In genomic region chr17:45164734-45165269, GRCh38 we compare ENCODE assay signal across 21 cellular contexts. TPM values are rescaled to one million over a fixed set of nuclear protein-coding genes. Genes with fewer than 3 reads are reported as not detected.
DNase-seq lines count a peak whose midpoint lies in the region; ATAC-seq, FAIRE-seq and TF ChIP-seq lines count a peak whose summit lies in the region.
"Had no signal": no experiment of that assay in that cellular context is flagged by ENCODE, and none has a peak within 500 bp of the region (broad histone marks: within the 10 kb centered on the region; RNA-seq: fewer than 3 reads in every experiment).

No MANE protein-coding gene starts in this region.

- H3K36me3 ChIP-seq in K562 (ENCODE audit: control insufficient read depth, insufficient read depth, low read length) (peaks cover 3% of the 10 kb centered on the region; the same call in 1 of the 3 replicates), mesenchymal stem cell (ENCODE audit: control insufficient read depth in 1 of 2, insufficient read depth in 2 of 2, low read depth in 1 of 2, low read length in 2 of 2) (peaks cover 16 to 17% of the 10 kb centered on the region in 2 experiments), spleen (peaks cover 0 to 13% (median 4%) of the 10 kb centered on the region in 6 donors)

- peaks cover 15% of the 10 kb centered on the region for H3K79me2 ChIP-seq in K562 (ENCODE audit: control insufficient read depth, insufficient read depth, low read length)

- ATAC-seq in natural killer cell treated with Interleukin-12 subunit alpha and Interleukin-12 subunit beta and Interleukin-15 and Interleukin-18, amount 100 ng/mL, for 72 hours = no peak
- ATAC-seq in natural killer cell (no peak), K562 (no peak), HG02870 (IDR thresholded peaks at IDR 0.05; ENCODE audit: unreplicated experiment) (no peak)
- ATAC-seq: PC-3 had no signal

- H3K36me3 Mint-ChIP-seq in natural killer cell treated with Interleukin-12 subunit alpha and Interleukin-12 subunit beta and Interleukin-15 and Interleukin-18, amount 100 ng/mL, for 72 hours = peaks cover 6% of the 10 kb centered on the region
- no peaks in the 10 kb centered on the region for H3K36me3 Mint-ChIP-seq in natural killer cell

- CTCF ChIA-PET in K562 (lab: Yijun Ruan, JAX; ENCODE audit: low intra/inter-chr PET ratio) = no interaction called here

- peak overlapping the region; percentile 37 for H3K4me2 ChIP-seq in K562 (ENCODE audit: insufficient read depth, low read length)
- H3K4me2 ChIP-seq in mesenchymal stem cell (ENCODE audit: low read length, poor library complexity, severe bottlenecking) = no peak overlapping the region

- peaks cover 8% of the 10 kb centered on the region for H3K79me1 ChIP-seq in mesenchymal stem cell (replicated peaks; ENCODE audit: low read length, poor library complexity, severe bottlenecking)

- DNase-seq in natural killer cell treated with Interleukin-12 subunit alpha and Interleukin-12 subunit beta and Interleukin-15 and Interleukin-18, amount 100 ng/mL, for 72 hours (ENCODE audit: low spot score) = peak; percentile 8
- DNase-seq in natural killer cell (no peak), K562 (ENCODE audit: extremely low read depth in 1 of 4, low spot score in 3 of 4) (no peak), mesenchymal stem cell (no peak), spleen (peak; percentile 59), COLO668 (lab: John Stamatoyannopoulos, UW; ENCODE audit: unreplicated experiment) (no peak)
- DNase-seq in activated T-cell treated with anti-CD3 and anti-CD28 coated beads, Interleukin-2, amount 50 U/mL, for 1 hour = no peak
- DNase-seq: CD8-positive, alpha-beta memory T cell; DND-41; H7; NCI-H1105; NCI-H1694 treated with DMSO at 0.1 percent for 48 hours; NCI-H510A; NCI-H774; PC-3; RPMI8226; SIG-M5 had no signal

- H2AK5ac ChIP-seq in mesenchymal stem cell (ENCODE audit: low read length, severe bottlenecking) = no peak overlapping the region

- H3K4me3 ChIP-seq in K562 (no peak overlapping the region), mesenchymal stem cell (ENCODE audit: insufficient read depth in 1 of 2, low read depth in 1 of 2, low read length in 2 of 2) (no peak overlapping the region), spleen (no peak overlapping the region)

- no peak for TF ChIP-seq RAD21 in K562 (CRISPR knock-in tag; conservative IDR thresholded peaks at IDR 0.05 in 1 of 2, IDR thresholded peaks at IDR 0.05 in 1 of 2)

- no peaks in the 10 kb centered on the region for H3K9me3 ChIP-seq in K562 (replicated peaks; ENCODE audit: control insufficient read depth, insufficient read depth, low read depth, low read length)
- no peaks in the 10 kb centered on the region for H3K9me3 ChIP-seq in mesenchymal stem cell (ENCODE audit: control insufficient read depth, low read length)
- H3K9me3 ChIP-seq in spleen = no peaks in the 10 kb centered on the region

- BruUV-seq in K562 (replicated peaks; lab: Mats Ljungman, UMichigan) = no TSS peak

- FAIRE-seq in K562 (lab: Jason Lieb, UNC) = no peak

- H4K20me1 ChIP-seq in K562 (replicated peaks; ENCODE audit: control insufficient read depth, insufficient read depth, low read length) = no peaks in the 10 kb centered on the region

- no peak overlapping the region for H4K91ac ChIP-seq in mesenchymal stem cell (ENCODE audit: low read length)

- no peak overlapping the region for H2BK120ac ChIP-seq in mesenchymal stem cell (ENCODE audit: low read depth, low read length)

- no peak overlapping the region for H4K8ac ChIP-seq in mesenchymal stem cell (ENCODE audit: low read length)

- no peak for TF ChIP-seq CTCF in natural killer cell (IDR thresholded peaks at IDR 0.05)
- TF ChIP-seq CTCF in K562 (IDR thresholded peaks at IDR 0.05 in 2 of 3, conservative IDR thresholded peaks at IDR 0.05 in 1 of 3; ENCODE audit: insufficient read depth in 2 of 3, low read depth in 1 of 3, low read length in 3 of 3) = no peak
- TF ChIP-seq CTCF in spleen (IDR thresholded peaks at IDR 0.05 in 8 of 11, conservative IDR thresholded peaks at IDR 0.05 in 3 of 11) = no peak

- intact Hi-C loops in natural killer cell (cut with micrococcal nuclease) (no loop called here), K562 (cut with micrococcal nuclease) (no loop called here), spleen (cut with DNase I; ENCODE audit: low total_unique reads) (no loop called here)

- in situ Hi-C loops in K562 (cut with MboI) = no loop called here

- no peaks in the 10 kb centered on the region for H3K9me1 ChIP-seq in K562 (ENCODE audit: control insufficient read depth, insufficient read depth, low read length)

- no peak overlapping the region for H2BK15ac ChIP-seq in mesenchymal stem cell (ENCODE audit: low read depth, poor library complexity, severe bottlenecking)

- H3K4me3 Mint-ChIP-seq in natural killer cell treated with Interleukin-12 subunit alpha and Interleukin-12 subunit beta and Interleukin-15 and Interleukin-18, amount 100 ng/mL, for 72 hours = no peak overlapping the region
- no peak overlapping the region for H3K4me3 Mint-ChIP-seq in natural killer cell
- H3K4me3 Mint-ChIP-seq: B cell, IgD-negative memory B cell had no signal

- H3K23ac ChIP-seq in mesenchymal stem cell (ENCODE audit: low read length in 2 of 2) = peak overlapping the region in 1 of 2 experiments; percentile 28

- H3K27ac ChIP-seq in K562 (ENCODE audit: extremely low read depth, low read depth, low read length) (no peak overlapping the region), mesenchymal stem cell (ENCODE audit: low read length, poor library complexity, severe bottlenecking) (no peak overlapping the region), spleen (no peak overlapping the region)
- H3K27ac ChIP-seq: HL-60 had no signal

- no peaks in the 10 kb centered on the region for H3K9me3 Mint-ChIP-seq in natural killer cell treated with Interleukin-12 subunit alpha and Interleukin-12 subunit beta and Interleukin-15 and Interleukin-18, amount 100 ng/mL, for 72 hours
- no peaks in the 10 kb centered on the region for H3K9me3 Mint-ChIP-seq in natural killer cell
- H3K9me3 Mint-ChIP-seq: CD8-positive, alpha-beta memory T cell; IgD-negative memory B cell had no signal

- H3K4ac ChIP-seq in mesenchymal stem cell (ENCODE audit: low read depth in 1 of 2, low read length in 2 of 2) = no peak overlapping the region

- no peak for TF ChIP-seq EP300 in K562 (IDR thresholded peaks at IDR 0.05; ENCODE audit: low read length)

- H3K4me1 Mint-ChIP-seq in natural killer cell treated with Interleukin-12 subunit alpha and Interleukin-12 subunit beta and Interleukin-15 and Interleukin-18, amount 100 ng/mL, for 72 hours (ENCODE audit: low read depth in 2 of 2) = peaks cover 16 to 18% of the 10 kb centered on the region in 2 donors
- peaks cover 23 to 32% of the 10 kb centered on the region in 2 donors for H3K4me1 Mint-ChIP-seq in natural killer cell

- H2BK5ac ChIP-seq in mesenchymal stem cell (ENCODE audit: low read depth, low read length, poor library complexity, severe bottlenecking) = no peak overlapping the region

- peak overlapping the region; percentile 7 to 35 for H3K18ac ChIP-seq in mesenchymal stem cell (ENCODE audit: low read depth in 1 of 2, low read length in 2 of 2)

- peak overlapping the region in 1 of 2 experiments; percentile 92 for H2BK12ac ChIP-seq in mesenchymal stem cell (ENCODE audit: low read length in 2 of 2)

- H3K27me3 Mint-ChIP-seq in natural killer cell treated with Interleukin-12 subunit alpha and Interleukin-12 subunit beta and Interleukin-15 and Interleukin-18, amount 100 ng/mL, for 72 hours = no peaks in the 10 kb centered on the region
- H3K27me3 Mint-ChIP-seq in natural killer cell (ENCODE audit: low read depth in 2 of 2) = no peaks in the 10 kb centered on the region
- H3K27me3 Mint-ChIP-seq: B cell, IgD-negative memory B cell had no signal

- POLR2A ChIA-PET in K562 (lab: Yijun Ruan, JAX) = interaction anchor here (0.8 to 9.6 kb wide), 3 partner anchors 10 to 17 kb away, joined by 3 to 497 read pairs (median 3); partner anchors contain the start of gene HEXIM1

- H3K9ac ChIP-seq in K562 (ENCODE audit: insufficient read depth in 1 of 2, low read depth in 2 of 2, low read length in 2 of 2) = peak overlapping the region in 1 of 2 experiments; percentile 69; a peak in 2 of 4 replicates
- no peak overlapping the region for H3K9ac ChIP-seq in mesenchymal stem cell (ENCODE audit: low read length)

- H3K27me3 ChIP-seq in K562 (ENCODE audit: control insufficient read depth in 2 of 2, insufficient read depth in 2 of 2, low read length in 2 of 2) = no peaks in the 10 kb centered on the region
- H3K27me3 ChIP-seq in mesenchymal stem cell (ENCODE audit: control insufficient read depth in 1 of 2, insufficient read depth in 1 of 2, low read length in 2 of 2) = no peaks in the 10 kb centered on the region
- no peaks in the 10 kb centered on the region for H3K27me3 ChIP-seq in spleen (replicated peaks in 1 of 7)

- no peak for TF ChIP-seq POLR2A in K562 (conservative IDR thresholded peaks at IDR 0.05)
- no peak for TF ChIP-seq POLR2A in spleen (IDR thresholded peaks at IDR 0.05)

- H2AFZ ChIP-seq in K562 (ENCODE audit: low read depth, low read length) = peak overlapping the region; percentile 5; the same call in 1 of the 2 replicates
- no peak overlapping the region for H2AFZ ChIP-seq in mesenchymal stem cell (ENCODE audit: low read depth, low read length)

- H3K4me1 ChIP-seq in K562 (replicated peaks in 1 of 2; ENCODE audit: control insufficient read depth in 2 of 2, insufficient read depth in 2 of 2, low read length in 2 of 2) = peaks cover 17 to 31% of the 10 kb centered on the region in 2 experiments; a peak in 4 of 5 replicates
- peaks cover 11% of the 10 kb centered on the region for H3K4me1 ChIP-seq in mesenchymal stem cell (ENCODE audit: control insufficient read depth, insufficient read depth, low read depth, low read length)
- peaks cover 11 to 34% (median 17%) of the 10 kb centered on the region in 6 donors for H3K4me1 ChIP-seq in spleen

- no peak overlapping the region for H3K27ac Mint-ChIP-seq in natural killer cell treated with Interleukin-12 subunit alpha and Interleukin-12 subunit beta and Interleukin-15 and Interleukin-18, amount 100 ng/mL, for 72 hours
- peak overlapping the region in 1 of 2 donors; percentile 21 for H3K27ac Mint-ChIP-seq in natural killer cell
- H3K27ac Mint-ChIP-seq: B cell; CD8-positive, alpha-beta memory T cell; IgD-negative memory B cell had no signal

- WGBS in K562 (ENCODE audit: insufficient coverage, low coverage, missing lambda C conversion rate) = 41% methylated on average over 7 of the region's 7 CpGs
- WGBS in mesenchymal stem cell = 93% methylated on average over 7 of the region's 7 CpGs
- WGBS in spleen, 5 donors = 78 to 90% (median 81%) methylated on average over 7 of the region's 7 CpGs

- no peak overlapping the region for H3K14ac ChIP-seq in mesenchymal stem cell (ENCODE audit: low read length in 2 of 2)

RNA-seq across cellular contexts. Expression of gene HEXIM2, which starts 3.1 kb away (rescaled TPM):
- 10 to 100 TPM in 1 of 2 donors, 1 to 10 TPM in 1; 6.1 to 10.7 TPM for total RNA-seq in natural killer cell treated with Interleukin-12 subunit alpha and Interleukin-12 subunit beta and Interleukin-15 and Interleukin-18, amount 100 ng/mL, for 72 hours
- total RNA-seq in natural killer cell (1 to 10 TPM; 4.1 to 5.3 (median 4.5) TPM), K562 (2014; rRNA removed) (2.7 and 3.4 TPM in 2 replicates), K562 (2014; rRNA removed; fragmentation: Illumina TruSeq; extraction: Trizol) (0.29 and 0.69 TPM in 2 replicates), K562 (2015; rRNA removed; fragmentation: Illumina TruSeq; extraction: Trizol) (1.4 and 1.8 TPM in 2 replicates), K562 (2021) (2.0 and 2.1 TPM in 2 replicates), spleen (1 to 10 TPM; 4.0 to 9.4 (median 6.1) TPM)
- 1.4 TPM in 1 of 2 replicates, not detected in the other for total RNA-seq in K562 (2011; cell fraction: chromatin; rRNA removed; ENCODE audit: low replicate concordance)
- 0.83 and 1.2 TPM in 2 replicates for total RNA-seq in K562 (2011; cell fraction: nucleolus; rRNA removed)
- total RNA-seq in K562 (2011; cell fraction: nucleoplasm; rRNA removed) = 0.69 and 1.2 TPM in 2 replicates
- polyA plus RNA-seq in K562 (2011; rRNA removed) (1.1 and 1.6 TPM in 2 replicates), K562 (2014; fragmentation: Illumina TruSeq; extraction: Trizol) (1.1 and 1.9 TPM in 2 replicates), K562 (2014; fragmentation: Nextera tagmentation; extraction: Ambion mirVana) (not detected), K562 (2014; rRNA removed) (0.86 and 1.8 TPM in 2 replicates), spleen (10 to 100 TPM in 1 of 3 donors, 1 to 10 TPM in 2; 8.7 to 10.4 (median 9.9) TPM)
- polyA plus RNA-seq in K562 (2011; cell fraction: cytosol; rRNA removed) = 1.7 and 2.5 TPM in 2 replicates
- polyA plus RNA-seq in K562 (2011; cell fraction: nucleus; rRNA removed) = 0.98 and 1.1 TPM in 2 replicates
- 2.3 and 2.8 TPM in 2 replicates for polyA plus RNA-seq in K562 (2012)
- 0.46 and 0.72 TPM in 2 replicates for polyA minus RNA-seq in K562 (2011; rRNA and poly(A)+ RNA removed)
- not detected in 2 replicates for polyA minus RNA-seq in K562 (2011; cell fraction: cytosol; rRNA and poly(A)+ RNA removed)
- polyA minus RNA-seq in K562 (2011; cell fraction: nucleus; rRNA and poly(A)+ RNA removed) = 0.54 and 1.3 TPM in 2 replicates
- 2.2 TPM for polyA plus RNA-seq in mesenchymal stem cell (2013, experiment 1 of 2)
- 2.6 TPM for polyA plus RNA-seq in mesenchymal stem cell (2013, experiment 2 of 2)

RNA-seq across cellular contexts. Expression of gene HEXIM1, which starts 16.5 kb away (rescaled TPM):
- 10 to 100 TPM; 48.0 to 66.9 TPM for total RNA-seq in natural killer cell treated with Interleukin-12 subunit alpha and Interleukin-12 subunit beta and Interleukin-15 and Interleukin-18, amount 100 ng/mL, for 72 hours
- total RNA-seq in natural killer cell (10 to 100 TPM; 64.9 to 80.7 (median 79.8) TPM), K562 (2014; rRNA removed) (18.5 and 18.8 TPM in 2 replicates), K562 (2014; rRNA removed; fragmentation: Illumina TruSeq; extraction: Trizol) (4.0 and 4.2 TPM in 2 replicates), K562 (2015; rRNA removed; fragmentation: Illumina TruSeq; extraction: Trizol) (6.6 and 7.3 TPM in 2 replicates), K562 (2021) (21.4 and 28.3 TPM in 2 replicates), spleen (10 to 100 TPM; 23.4 to 43.1 (median 27.8) TPM)
- 13.2 and 13.4 TPM in 2 replicates for total RNA-seq in K562 (2011; cell fraction: chromatin; rRNA removed; ENCODE audit: low replicate concordance)
- 10.9 and 13.0 TPM in 2 replicates for total RNA-seq in K562 (2011; cell fraction: nucleolus; rRNA removed)
- total RNA-seq in K562 (2011; cell fraction: nucleoplasm; rRNA removed) = 15.3 and 17.7 TPM in 2 replicates
- polyA plus RNA-seq in K562 (2011; rRNA removed) (7.9 and 9.1 TPM in 2 replicates), K562 (2014; fragmentation: Illumina TruSeq; extraction: Trizol) (20.9 and 27.2 TPM in 2 replicates), K562 (2014; fragmentation: Nextera tagmentation; extraction: Ambion mirVana) (1 to 10 TPM; 1.4 to 1.6 TPM), K562 (2014; rRNA removed) (24.4 and 26.2 TPM in 2 replicates), spleen (10 to 100 TPM; 12.9 to 26.7 (median 15.1) TPM)
- polyA plus RNA-seq in K562 (2011; cell fraction: cytosol; rRNA removed) = 8.8 and 11.7 TPM in 2 replicates
- polyA plus RNA-seq in K562 (2011; cell fraction: nucleus; rRNA removed) = 7.8 and 10.5 TPM in 2 replicates
- polyA plus RNA-seq in K562 (2012) = 18.0 and 23.2 TPM in 2 replicates
- polyA minus RNA-seq in K562 (2011; rRNA and poly(A)+ RNA removed) = 3.2 and 4.6 TPM in 2 replicates
- polyA minus RNA-seq in K562 (2011; cell fraction: cytosol; rRNA and poly(A)+ RNA removed) = 5.6 and 6.3 TPM in 2 replicates
- 3.8 and 7.1 TPM in 2 replicates for polyA minus RNA-seq in K562 (2011; cell fraction: nucleus; rRNA and poly(A)+ RNA removed)
- polyA plus RNA-seq in mesenchymal stem cell (2013, experiment 1 of 2) = 23.8 TPM
- 23.7 TPM for polyA plus RNA-seq in mesenchymal stem cell (2013, experiment 2 of 2)

RNA-seq across cellular contexts. Expression of gene ACBD4, which starts 29.3 kb away (rescaled TPM):
- total RNA-seq in natural killer cell treated with Interleukin-12 subunit alpha and Interleukin-12 subunit beta and Interleukin-15 and Interleukin-18, amount 100 ng/mL, for 72 hours = 10 to 100 TPM in 1 of 2 donors, 1 to 10 TPM in 1; 8.3 to 14.8 TPM
- 10 to 100 TPM; 12.0 to 15.9 (median 14.2) TPM for total RNA-seq in natural killer cell
- 14.7 and 39.0 TPM in 2 replicates for total RNA-seq in K562 (2011; cell fraction: chromatin; rRNA removed; ENCODE audit: low replicate concordance)
- 32.7 and 33.0 TPM in 2 replicates for total RNA-seq in K562 (2011; cell fraction: nucleolus; rRNA removed)
- 14.5 and 17.5 TPM in 2 replicates for total RNA-seq in K562 (2011; cell fraction: nucleoplasm; rRNA removed)
- 5.5 and 6.3 TPM in 2 replicates for total RNA-seq in K562 (2014; rRNA removed)
- 1.6 and 2.1 TPM in 2 replicates for total RNA-seq in K562 (2014; rRNA removed; fragmentation: Illumina TruSeq; extraction: Trizol)
- 2.0 and 2.1 TPM in 2 replicates for total RNA-seq in K562 (2015; rRNA removed; fragmentation: Illumina TruSeq; extraction: Trizol)
- total RNA-seq in K562 (2021) = 4.7 and 5.7 TPM in 2 replicates
- 6.9 and 9.1 TPM in 2 replicates for polyA plus RNA-seq in K562 (2011; rRNA removed)
- polyA plus RNA-seq in K562 (2011; cell fraction: cytosol; rRNA removed) = 4.9 and 7.5 TPM in 2 replicates
- polyA plus RNA-seq in K562 (2011; cell fraction: nucleus; rRNA removed) = 24.3 and 48.8 TPM in 2 replicates
- 6.1 and 12.0 TPM in 2 replicates for polyA plus RNA-seq in K562 (2012)
- polyA plus RNA-seq in K562 (2014; fragmentation: Illumina TruSeq; extraction: Trizol) = 4.6 and 5.4 TPM in 2 replicates
- under 1 TPM; 0.14 to 0.15 TPM for polyA plus RNA-seq in K562 (2014; fragmentation: Nextera tagmentation; extraction: Ambion mirVana)
- polyA plus RNA-seq in K562 (2014; rRNA removed) = 5.6 and 7.0 TPM in 2 replicates
- 1.8 and 2.6 TPM in 2 replicates for polyA minus RNA-seq in K562 (2011; rRNA and poly(A)+ RNA removed)
- 3.7 and 4.4 TPM in 2 replicates for polyA minus RNA-seq in K562 (2011; cell fraction: cytosol; rRNA and poly(A)+ RNA removed)
- 17.5 and 22.5 TPM in 2 replicates for polyA minus RNA-seq in K562 (2011; cell fraction: nucleus; rRNA and poly(A)+ RNA removed)
- 3.8 TPM for polyA plus RNA-seq in mesenchymal stem cell (2013, experiment 1 of 2)
- polyA plus RNA-seq in mesenchymal stem cell (2013, experiment 2 of 2) = 4.1 TPM
- total RNA-seq in spleen = 10 to 100 TPM; 14.1 to 24.6 (median 20.2) TPM
- 10 to 100 TPM; 22.8 to 32.8 (median 31.8) TPM for polyA plus RNA-seq in spleen

RNA-seq across cellular contexts. Expression of gene PLCD3, which starts 32.5 kb away (rescaled TPM):
- 1 to 10 TPM; 2.7 to 5.9 TPM for total RNA-seq in natural killer cell treated with Interleukin-12 subunit alpha and Interleukin-12 subunit beta and Interleukin-15 and Interleukin-18, amount 100 ng/mL, for 72 hours
- total RNA-seq in natural killer cell (1 to 10 TPM; 2.5 to 2.9 (median 2.5) TPM), K562 (2014; rRNA removed) (7.5 and 8.8 TPM in 2 replicates), K562 (2014; rRNA removed; fragmentation: Illumina TruSeq; extraction: Trizol) (2.4 and 2.5 TPM in 2 replicates), K562 (2015; rRNA removed; fragmentation: Illumina TruSeq; extraction: Trizol) (4.0 and 4.6 TPM in 2 replicates), K562 (2021) (22.6 and 22.9 TPM in 2 replicates), spleen (1 to 10 TPM; 2.8 to 9.9 (median 7.1) TPM)
- 4.5 and 16.3 TPM in 2 replicates for total RNA-seq in K562 (2011; cell fraction: chromatin; rRNA removed; ENCODE audit: low replicate concordance)
- total RNA-seq in K562 (2011; cell fraction: nucleolus; rRNA removed) = 10.4 and 13.0 TPM in 2 replicates
- total RNA-seq in K562 (2011; cell fraction: nucleoplasm; rRNA removed) = 4.2 and 4.8 TPM in 2 replicates
- polyA plus RNA-seq in K562 (2011; rRNA removed) (8.1 and 16.5 TPM in 2 replicates), K562 (2014; fragmentation: Illumina TruSeq; extraction: Trizol) (10.5 and 14.7 TPM in 2 replicates), K562 (2014; fragmentation: Nextera tagmentation; extraction: Ambion mirVana) (under 1 TPM; 0.20 to 0.27 TPM), K562 (2014; rRNA removed) (8.2 and 15.7 TPM in 2 replicates), spleen (1 to 10 TPM; 1.5 to 3.5 (median 3.4) TPM)
- 15.2 and 44.8 TPM in 2 replicates for polyA plus RNA-seq in K562 (2011; cell fraction: cytosol; rRNA removed)
- 10.0 and 23.0 TPM in 2 replicates for polyA plus RNA-seq in K562 (2011; cell fraction: nucleus; rRNA removed)
- 13.0 and 13.6 TPM in 2 replicates for polyA plus RNA-seq in K562 (2012)
- 1.6 and 13.2 TPM in 2 replicates for polyA minus RNA-seq in K562 (2011; rRNA and poly(A)+ RNA removed)
- polyA minus RNA-seq in K562 (2011; cell fraction: cytosol; rRNA and poly(A)+ RNA removed) = 17.4 and 18.3 TPM in 2 replicates
- 3.4 and 8.9 TPM in 2 replicates for polyA minus RNA-seq in K562 (2011; cell fraction: nucleus; rRNA and poly(A)+ RNA removed)
- 63.5 TPM for polyA plus RNA-seq in mesenchymal stem cell (2013, experiment 1 of 2)
- 58.4 TPM for polyA plus RNA-seq in mesenchymal stem cell (2013, experiment 2 of 2)
- polyA plus RNA-seq: IgD-negative memory B cell had no signal

RNA-seq across cellular contexts. Expression of gene FMNL1, which starts 56.9 kb away (rescaled TPM):
- 100 to 1,000 TPM; 280 to 380 TPM for total RNA-seq in natural killer cell treated with Interleukin-12 subunit alpha and Interleukin-12 subunit beta and Interleukin-15 and Interleukin-18, amount 100 ng/mL, for 72 hours
- total RNA-seq in natural killer cell (100 to 1,000 TPM; 741 to 836 (median 752) TPM), K562 (2014; rRNA removed) (6.9 and 10.1 TPM in 2 replicates), K562 (2014; rRNA removed; fragmentation: Illumina TruSeq; extraction: Trizol) (5.7 and 5.8 TPM in 2 replicates), K562 (2015; rRNA removed; fragmentation: Illumina TruSeq; extraction: Trizol) (8.3 and 10.7 TPM in 2 replicates), K562 (2021) (32.1 and 36.6 TPM in 2 replicates), spleen (100 to 1,000 TPM; 113 to 281 (median 190) TPM)
- 52.9 and 134 TPM in 2 replicates for total RNA-seq in K562 (2011; cell fraction: chromatin; rRNA removed; ENCODE audit: low replicate concordance)
- 50.8 and 62.5 TPM in 2 replicates for total RNA-seq in K562 (2011; cell fraction: nucleolus; rRNA removed)
- 48.8 and 58.4 TPM in 2 replicates for total RNA-seq in K562 (2011; cell fraction: nucleoplasm; rRNA removed)
- polyA plus RNA-seq in K562 (2011; rRNA removed) (7.7 TPM in 2 replicates), K562 (2014; fragmentation: Illumina TruSeq; extraction: Trizol) (24.1 and 31.8 TPM in 2 replicates), K562 (2014; fragmentation: Nextera tagmentation; extraction: Ambion mirVana) (1 to 10 TPM in 1 of 2 experiments, under 1 TPM in 1; 0.70 to 1.3 TPM), K562 (2014; rRNA removed) (16.6 and 16.9 TPM in 2 replicates), spleen (10 to 100 TPM; 40.8 to 71.8 (median 62.8) TPM)
- polyA plus RNA-seq in K562 (2011; cell fraction: cytosol; rRNA removed) = 6.3 and 8.7 TPM in 2 replicates
- polyA plus RNA-seq in K562 (2011; cell fraction: nucleus; rRNA removed) = 57.8 and 61.3 TPM in 2 replicates
- 40.6 and 95.2 TPM in 2 replicates for polyA plus RNA-seq in K562 (2012)
- 3.6 and 10.5 TPM in 2 replicates for polyA minus RNA-seq in K562 (2011; rRNA and poly(A)+ RNA removed)
- 19.9 and 27.9 TPM in 2 replicates for polyA minus RNA-seq in K562 (2011; cell fraction: cytosol; rRNA and poly(A)+ RNA removed)
- polyA minus RNA-seq in K562 (2011; cell fraction: nucleus; rRNA and poly(A)+ RNA removed) = 14.5 and 19.8 TPM in 2 replicates
- 0.97 TPM for polyA plus RNA-seq in mesenchymal stem cell (2013, experiment 1 of 2)
- polyA plus RNA-seq in mesenchymal stem cell (2013, experiment 2 of 2) = 0.99 TPM

Comparison
In these comparisons a context has a peak if more than half of its experiments do, and no peak if none do; other contexts are left out.
1. DNase-seq: peak in natural killer cell treated with Interleukin-12 subunit alpha and Interleukin-12 subunit beta and Interleukin-15 and Interleukin-18, amount 100 ng/mL, for 72 hours (single experiment) and spleen (single experiment); none in natural killer cell (single experiment), K562 (0 of 4), mesenchymal stem cell (single experiment), activated T-cell treated with anti-CD3 and anti-CD28 coated beads, Interleukin-2, amount 50 U/mL, for 1 hour (single experiment) and COLO668 (single experiment).